In genomic region chr4:74632634-74633033, GRCh38 we compare ENCODE assay signal across 8 cellular contexts.
DNase-seq lines count a peak whose midpoint lies in the region; ATAC-seq lines count a peak whose summit lies in the region.

No MANE protein-coding gene starts in this region.

- no peak overlapping the region for H3K4ac ChIP-seq in mesenchymal stem cell (ENCODE audit: low read depth in 1 of 2, low read length in 2 of 2)

- H3K23ac ChIP-seq in mesenchymal stem cell (ENCODE audit: low read length in 2 of 2), result no peak overlapping the region

- DNase-seq in Kasumi-1 (lab: John Stamatoyannopoulos, UW), result peak; percentile 78 to 80
- peak; percentile 24 to 47 for DNase-seq in activated T-cell treated with anti-CD3 and anti-CD28 coated beads, Interleukin-2, amount 50 U/mL, for 48 hours
- peak; percentile 72 for DNase-seq in mesenchymal stem cell
- DNase-seq in COLO668 (lab: John Stamatoyannopoulos, UW; ENCODE audit: unreplicated experiment), result no peak
- no peak for DNase-seq in Right ventricle myocardium superior
- DNase-seq in HuH-7.5 (ENCODE audit: low spot score), result no peak

- H4K91ac ChIP-seq in mesenchymal stem cell (ENCODE audit: low read length), result no peak overlapping the region

- no peaks in the 10 kb centered on the region for H3K79me2 ChIP-seq in ACC112 (ENCODE audit: control insufficient read depth, insufficient read depth, low read length, unreplicated experiment)

- no peaks in the 10 kb centered on the region for H3K79me1 ChIP-seq in mesenchymal stem cell (replicated peaks; ENCODE audit: low read length, poor library complexity, severe bottlenecking)

- H2AFZ ChIP-seq in ACC112 (ENCODE audit: low read length, unreplicated experiment), result peak overlapping the region; percentile 56
- no peak overlapping the region for H2AFZ ChIP-seq in mesenchymal stem cell (ENCODE audit: low read depth, low read length)

- H3K27ac ChIP-seq in ACC112 (ENCODE audit: low read depth, low read length), result peak overlapping the region; percentile 88
- H3K27ac ChIP-seq in mesenchymal stem cell (ENCODE audit: low read length, poor library complexity, severe bottlenecking), result no peak overlapping the region

- no peak overlapping the region for H2BK12ac ChIP-seq in mesenchymal stem cell (ENCODE audit: low read length in 2 of 2)

- no peak overlapping the region for H2BK15ac ChIP-seq in mesenchymal stem cell (ENCODE audit: low read depth, poor library complexity, severe bottlenecking)

- H3K4me1 ChIP-seq in ACC112 (ENCODE audit: control insufficient read depth, insufficient read depth, low read length, unreplicated experiment) (peaks cover 34% of the 10 kb centered on the region), mesenchymal stem cell (ENCODE audit: control insufficient read depth, insufficient read depth, low read depth, low read length) (peaks cover 3% of the 10 kb centered on the region)

- no peak overlapping the region for H2AK5ac ChIP-seq in mesenchymal stem cell (ENCODE audit: low read length, severe bottlenecking)

- H2BK120ac ChIP-seq in mesenchymal stem cell (ENCODE audit: low read depth, low read length), result no peak overlapping the region

- H3K36me3 ChIP-seq in ACC112 (ENCODE audit: insufficient read depth, low read length) (no peaks in the 10 kb centered on the region), mesenchymal stem cell (ENCODE audit: control insufficient read depth in 1 of 2, insufficient read depth in 2 of 2, low read depth in 1 of 2, low read length in 2 of 2) (no peaks in the 10 kb centered on the region)

- no peak overlapping the region for H2BK5ac ChIP-seq in mesenchymal stem cell (ENCODE audit: low read depth, low read length, poor library complexity, severe bottlenecking)

- H3K4me3 ChIP-seq in ACC112 (ENCODE audit: low read depth, low read length), result peak overlapping the region; percentile 12; the same call in 1 of the 2 replicates
- H3K4me3 ChIP-seq in mesenchymal stem cell (ENCODE audit: insufficient read depth in 1 of 2, low read depth in 1 of 2, low read length in 2 of 2), result no peak overlapping the region

- H3K18ac ChIP-seq in mesenchymal stem cell (ENCODE audit: low read depth in 1 of 2, low read length in 2 of 2), result peak overlapping the region in 1 of 2 experiments; percentile 52

- intact Hi-C loops in Right ventricle myocardium superior (cut with DNase I), result no loop called here

- H4K8ac ChIP-seq in mesenchymal stem cell (ENCODE audit: low read length), result no peak overlapping the region

- H3K9ac ChIP-seq in mesenchymal stem cell (ENCODE audit: low read length), result peak overlapping the region; percentile 17

- H3K4me2 ChIP-seq in mesenchymal stem cell (ENCODE audit: low read length, poor library complexity, severe bottlenecking), result no peak overlapping the region

- H3K27me3 ChIP-seq in ACC112 (ENCODE audit: insufficient read depth, low read length) (no peaks in the 10 kb centered on the region), mesenchymal stem cell (ENCODE audit: control insufficient read depth in 1 of 2, insufficient read depth in 1 of 2, low read length in 2 of 2) (no peaks in the 10 kb centered on the region)

- no peaks in the 10 kb centered on the region for H3K9me3 ChIP-seq in mesenchymal stem cell (ENCODE audit: control insufficient read depth, low read length)

- no peak for ATAC-seq in GM18870 (IDR thresholded peaks at IDR 0.05; ENCODE audit: unreplicated experiment)
- ATAC-seq in Right ventricle myocardium superior (ENCODE audit: poor library complexity), result no peak

- 0% methylated on average over 1 of the region's 3 CpGs for WGBS in mesenchymal stem cell

- no peak overlapping the region for H3K14ac ChIP-seq in mesenchymal stem cell (ENCODE audit: low read length in 2 of 2)

Comparison
In these comparisons a context has a peak if more than half of its experiments do, and no peak if none do; other contexts are left out.
1. DNase-seq: peak in Kasumi-1 (2 of 2), activated T-cell treated with anti-CD3 and anti-CD28 coated beads, Interleukin-2, amount 50 U/mL, for 48 hours (2 of 2) and mesenchymal stem cell (single experiment); none in COLO668 (single experiment), Right ventricle myocardium superior (single experiment) and HuH-7.5 (single experiment).